ENCODE assay signal across 1 cellular context in the genomic region with DNA sequence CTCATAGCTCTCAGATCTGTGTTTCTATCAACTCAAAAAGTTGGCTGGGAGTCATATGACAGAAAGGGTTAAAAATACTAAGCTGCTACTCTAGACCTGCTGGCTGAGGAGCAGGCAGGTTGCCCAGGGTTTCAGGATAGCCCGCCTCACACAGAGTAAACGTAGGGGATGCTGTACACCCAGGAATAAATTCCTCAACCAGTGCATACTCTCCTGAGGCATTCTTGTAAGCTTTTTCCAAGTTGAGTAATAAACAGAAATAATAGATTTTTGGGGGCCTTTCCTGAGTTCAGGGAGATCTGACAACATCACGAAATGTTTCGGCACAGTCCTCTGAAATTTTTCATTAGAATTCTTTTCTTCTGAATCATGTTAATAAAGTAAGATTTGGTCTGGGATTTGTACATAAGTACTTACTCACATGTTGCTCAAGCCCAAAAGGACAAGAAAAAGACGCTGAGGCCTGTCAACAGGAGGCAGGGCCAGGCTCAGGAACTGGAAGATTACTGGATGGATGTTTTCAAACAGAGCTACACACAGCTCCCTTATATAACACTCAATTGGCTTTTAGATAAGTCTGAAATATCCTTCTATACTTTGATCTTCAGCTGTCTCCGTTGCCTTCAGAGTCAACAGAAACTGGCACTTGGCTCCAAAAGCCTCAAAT.
A peak's percentile ranks its signal among the peaks of the same experiment; 100 is the strongest.
TF ChIP-seq lines count a peak whose summit lies in the region.

No MANE protein-coding gene starts in this region.

TF ChIP-seq in HepG2, 621 proteins besides CTCF, POLR2A, EP300 and RAD21 (continued from another document):
- TF ChIP-seq, protein P1, sequence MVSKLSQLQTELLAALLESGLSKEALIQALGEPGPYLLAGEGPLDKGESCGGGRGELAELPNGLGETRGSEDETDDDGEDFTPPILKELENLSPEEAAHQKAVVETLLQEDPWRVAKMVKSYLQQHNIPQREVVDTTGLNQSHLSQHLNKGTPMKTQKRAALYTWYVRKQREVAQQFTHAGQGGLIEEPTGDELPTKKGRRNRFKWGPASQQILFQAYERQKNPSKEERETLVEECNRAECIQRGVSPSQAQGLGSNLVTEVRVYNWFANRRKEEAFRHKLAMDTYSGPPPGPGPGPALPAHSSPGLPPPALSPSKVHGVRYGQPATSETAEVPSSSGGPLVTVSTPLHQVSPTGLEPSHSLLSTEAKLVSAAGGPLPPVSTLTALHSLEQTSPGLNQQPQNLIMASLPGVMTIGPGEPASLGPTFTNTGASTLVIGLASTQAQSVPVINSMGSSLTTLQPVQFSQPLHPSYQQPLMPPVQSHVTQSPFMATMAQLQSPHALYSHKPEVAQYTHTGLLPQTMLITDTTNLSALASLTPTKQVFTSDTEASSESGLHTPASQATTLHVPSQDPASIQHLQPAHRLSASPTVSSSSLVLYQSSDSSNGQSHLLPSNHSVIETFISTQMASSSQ (IDR thresholded peaks at IDR 0.05; ENCODE audit: low read depth): no peak; the same call in 1 of the 2 replicates
- TF ChIP-seq, protein P1 (CRISPR knock-in tag; IDR thresholded peaks at IDR 0.05; ENCODE audit: borderline replicate concordance): peak; percentile 60; the same call in 1 of the 2 replicates
- no peak for TF ChIP-seq ZFP62 (CRISPR knock-in tag; IDR thresholded peaks at IDR 0.05)
- no peak for TF ChIP-seq HOXA9 (CRISPR knock-in tag; IDR thresholded peaks at IDR 0.05; ENCODE audit: borderline replicate concordance)
- TF ChIP-seq TBX2 (CRISPR knock-in tag; IDR thresholded peaks at IDR 0.05; ENCODE audit: borderline replicate concordance): peak; percentile 71
- TF ChIP-seq DR1 (CRISPR knock-in tag; IDR thresholded peaks at IDR 0.05): no peak
- TF ChIP-seq NR2F1 (CRISPR knock-in tag; IDR thresholded peaks at IDR 0.05): no peak
- TF ChIP-seq REL (CRISPR knock-in tag; conservative IDR thresholded peaks at IDR 0.05): no peak
- TF ChIP-seq SOX13 (IDR thresholded peaks at IDR 0.05): no peak
- peak in 1 of 2 experiments; percentile 61; a peak in 1 of 4 replicates for TF ChIP-seq SOX13 (CRISPR knock-in tag; conservative IDR thresholded peaks at IDR 0.05 in 1 of 2, IDR thresholded peaks at IDR 0.05 in 1 of 2)
- TF ChIP-seq, protein P2, sequence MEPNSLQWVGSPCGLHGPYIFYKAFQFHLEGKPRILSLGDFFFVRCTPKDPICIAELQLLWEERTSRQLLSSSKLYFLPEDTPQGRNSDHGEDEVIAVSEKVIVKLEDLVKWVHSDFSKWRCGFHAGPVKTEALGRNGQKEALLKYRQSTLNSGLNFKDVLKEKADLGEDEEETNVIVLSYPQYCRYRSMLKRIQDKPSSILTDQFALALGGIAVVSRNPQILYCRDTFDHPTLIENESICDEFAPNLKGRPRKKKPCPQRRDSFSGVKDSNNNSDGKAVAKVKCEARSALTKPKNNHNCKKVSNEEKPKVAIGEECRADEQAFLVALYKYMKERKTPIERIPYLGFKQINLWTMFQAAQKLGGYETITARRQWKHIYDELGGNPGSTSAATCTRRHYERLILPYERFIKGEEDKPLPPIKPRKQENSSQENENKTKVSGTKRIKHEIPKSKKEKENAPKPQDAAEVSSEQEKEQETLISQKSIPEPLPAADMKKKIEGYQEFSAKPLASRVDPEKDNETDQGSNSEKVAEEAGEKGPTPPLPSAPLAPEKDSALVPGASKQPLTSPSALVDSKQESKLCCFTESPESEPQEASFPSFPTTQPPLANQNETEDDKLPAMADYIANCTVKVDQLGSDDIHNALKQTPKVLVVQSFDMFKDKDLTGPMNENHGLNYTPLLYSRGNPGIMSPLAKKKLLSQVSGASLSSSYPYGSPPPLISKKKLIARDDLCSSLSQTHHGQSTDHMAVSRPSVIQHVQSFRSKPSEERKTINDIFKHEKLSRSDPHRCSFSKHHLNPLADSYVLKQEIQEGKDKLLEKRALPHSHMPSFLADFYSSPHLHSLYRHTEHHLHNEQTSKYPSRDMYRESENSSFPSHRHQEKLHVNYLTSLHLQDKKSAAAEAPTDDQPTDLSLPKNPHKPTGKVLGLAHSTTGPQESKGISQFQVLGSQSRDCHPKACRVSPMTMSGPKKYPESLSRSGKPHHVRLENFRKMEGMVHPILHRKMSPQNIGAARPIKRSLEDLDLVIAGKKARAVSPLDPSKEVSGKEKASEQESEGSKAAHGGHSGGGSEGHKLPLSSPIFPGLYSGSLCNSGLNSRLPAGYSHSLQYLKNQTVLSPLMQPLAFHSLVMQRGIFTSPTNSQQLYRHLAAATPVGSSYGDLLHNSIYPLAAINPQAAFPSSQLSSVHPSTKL (CRISPR knock-in tag; IDR thresholded peaks at IDR 0.05): peak; percentile 83
- TF ChIP-seq ATRX (CRISPR knock-in tag; IDR thresholded peaks at IDR 0.05; ENCODE audit: borderline replicate concordance): no peak
- TF ChIP-seq NFYB (CRISPR knock-in tag; IDR thresholded peaks at IDR 0.05): no peak
- TF ChIP-seq ZNF788 (CRISPR knock-in tag; IDR thresholded peaks at IDR 0.05; ENCODE audit: borderline replicate concordance): no peak
- no peak for TF ChIP-seq FIP1L1 (IDR thresholded peaks at IDR 0.05; ENCODE audit: borderline replicate concordance, insufficient read depth, low read depth, low read length)
- no peak for TF ChIP-seq SNRNP70 (IDR thresholded peaks at IDR 0.05; ENCODE audit: low read depth, low read length)
- peak; percentile 42; the same call in 1 of the 2 replicates for TF ChIP-seq ZMYM4 (CRISPR knock-in tag; IDR thresholded peaks at IDR 0.05)
- TF ChIP-seq ZNF317 (CRISPR knock-in tag; IDR thresholded peaks at IDR 0.05): no peak
- TF ChIP-seq IRF2 (CRISPR knock-in tag; IDR thresholded peaks at IDR 0.05): 0 out of 2 replicates have a peak, but pooled peaks have one; percentile 18
- TF ChIP-seq, protein P3, sequence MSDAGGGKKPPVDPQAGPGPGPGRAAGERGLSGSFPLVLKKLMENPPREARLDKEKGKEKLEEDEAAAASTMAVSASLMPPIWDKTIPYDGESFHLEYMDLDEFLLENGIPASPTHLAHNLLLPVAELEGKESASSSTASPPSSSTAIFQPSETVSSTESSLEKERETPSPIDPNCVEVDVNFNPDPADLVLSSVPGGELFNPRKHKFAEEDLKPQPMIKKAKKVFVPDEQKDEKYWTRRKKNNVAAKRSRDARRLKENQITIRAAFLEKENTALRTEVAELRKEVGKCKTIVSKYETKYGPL (CRISPR knock-in tag; IDR thresholded peaks at IDR 0.05): 0 out of 2 replicates have a peak, but pooled peaks have one; percentile 38
- TF ChIP-seq FLYWCH1 (CRISPR knock-in tag; IDR thresholded peaks at IDR 0.05): no peak
- TF ChIP-seq ZNF546 (CRISPR knock-in tag; conservative IDR thresholded peaks at IDR 0.05): no peak
- peak; percentile 46; the same call in 1 of the 2 replicates for TF ChIP-seq HNF4A (CRISPR knock-in tag; IDR thresholded peaks at IDR 0.05)
- no peak for TF ChIP-seq ZNF616 (CRISPR knock-in tag; IDR thresholded peaks at IDR 0.05; ENCODE audit: low read depth)
- peak; percentile 18; the same call in 1 of the 2 replicates for TF ChIP-seq CHD4 (IDR thresholded peaks at IDR 0.05; ENCODE audit: borderline replicate concordance, low read length)
- TF ChIP-seq, protein P4, sequence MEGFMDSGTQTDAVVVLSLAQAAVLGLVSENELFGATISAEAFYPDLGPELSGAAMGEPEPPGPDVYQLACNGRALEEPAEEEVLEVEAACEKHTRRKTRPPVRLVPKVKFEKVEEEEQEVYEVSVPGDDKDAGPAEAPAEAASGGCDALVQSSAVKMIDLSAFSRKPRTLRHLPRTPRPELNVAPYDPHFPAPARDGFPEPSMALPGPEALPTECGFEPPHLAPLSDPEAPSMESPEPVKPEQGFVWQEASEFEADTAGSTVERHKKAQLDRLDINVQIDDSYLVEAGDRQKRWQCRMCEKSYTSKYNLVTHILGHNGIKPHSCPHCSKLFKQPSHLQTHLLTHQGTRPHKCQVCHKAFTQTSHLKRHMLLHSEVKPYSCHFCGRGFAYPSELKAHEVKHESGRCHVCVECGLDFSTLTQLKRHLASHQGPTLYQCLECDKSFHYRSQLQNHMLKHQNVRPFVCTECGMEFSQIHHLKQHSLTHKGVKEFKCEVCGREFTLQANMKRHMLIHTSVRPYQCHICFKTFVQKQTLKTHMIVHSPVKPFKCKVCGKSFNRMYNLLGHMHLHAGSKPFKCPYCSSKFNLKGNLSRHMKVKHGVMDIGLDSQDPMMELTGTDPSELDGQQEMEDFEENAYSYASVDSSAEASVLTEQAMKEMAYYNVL (CRISPR knock-in tag; IDR thresholded peaks at IDR 0.05; ENCODE audit: borderline replicate concordance): no peak
- TF ChIP-seq, protein P5, sequence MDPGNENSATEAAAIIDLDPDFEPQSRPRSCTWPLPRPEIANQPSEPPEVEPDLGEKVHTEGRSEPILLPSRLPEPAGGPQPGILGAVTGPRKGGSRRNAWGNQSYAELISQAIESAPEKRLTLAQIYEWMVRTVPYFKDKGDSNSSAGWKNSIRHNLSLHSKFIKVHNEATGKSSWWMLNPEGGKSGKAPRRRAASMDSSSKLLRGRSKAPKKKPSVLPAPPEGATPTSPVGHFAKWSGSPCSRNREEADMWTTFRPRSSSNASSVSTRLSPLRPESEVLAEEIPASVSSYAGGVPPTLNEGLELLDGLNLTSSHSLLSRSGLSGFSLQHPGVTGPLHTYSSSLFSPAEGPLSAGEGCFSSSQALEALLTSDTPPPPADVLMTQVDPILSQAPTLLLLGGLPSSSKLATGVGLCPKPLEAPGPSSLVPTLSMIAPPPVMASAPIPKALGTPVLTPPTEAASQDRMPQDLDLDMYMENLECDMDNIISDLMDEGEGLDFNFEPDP (CRISPR knock-in tag; conservative IDR thresholded peaks at IDR 0.05): no peak
- no peak for TF ChIP-seq IKZF1 (IDR thresholded peaks at IDR 0.05)
- TF ChIP-seq ZNF879 (CRISPR knock-in tag; IDR thresholded peaks at IDR 0.05): no peak
- peak; percentile 59; the same call in 1 of the 2 replicates for TF ChIP-seq NFIC (IDR thresholded peaks at IDR 0.05; ENCODE audit: low read length)
- TF ChIP-seq ZFAT (CRISPR knock-in tag; conservative IDR thresholded peaks at IDR 0.05): no peak
- peak; percentile 57; the same call in 1 of the 2 replicates for TF ChIP-seq HDAC2 (CRISPR knock-in tag; IDR thresholded peaks at IDR 0.05)
- no peak for TF ChIP-seq ZSCAN25 (CRISPR knock-in tag; IDR thresholded peaks at IDR 0.05)
- no peak for TF ChIP-seq ZNF773 (CRISPR knock-in tag; IDR thresholded peaks at IDR 0.05; ENCODE audit: borderline replicate concordance)
- TF ChIP-seq SOX5 (CRISPR knock-in tag; IDR thresholded peaks at IDR 0.05; ENCODE audit: borderline replicate concordance): peak; percentile 73; the same call in 1 of the 2 replicates
- no peak for TF ChIP-seq GABPB1 (CRISPR knock-in tag; IDR thresholded peaks at IDR 0.05)
